ENCODE assay signal across 8 cellular contexts in the genomic region with DNA sequence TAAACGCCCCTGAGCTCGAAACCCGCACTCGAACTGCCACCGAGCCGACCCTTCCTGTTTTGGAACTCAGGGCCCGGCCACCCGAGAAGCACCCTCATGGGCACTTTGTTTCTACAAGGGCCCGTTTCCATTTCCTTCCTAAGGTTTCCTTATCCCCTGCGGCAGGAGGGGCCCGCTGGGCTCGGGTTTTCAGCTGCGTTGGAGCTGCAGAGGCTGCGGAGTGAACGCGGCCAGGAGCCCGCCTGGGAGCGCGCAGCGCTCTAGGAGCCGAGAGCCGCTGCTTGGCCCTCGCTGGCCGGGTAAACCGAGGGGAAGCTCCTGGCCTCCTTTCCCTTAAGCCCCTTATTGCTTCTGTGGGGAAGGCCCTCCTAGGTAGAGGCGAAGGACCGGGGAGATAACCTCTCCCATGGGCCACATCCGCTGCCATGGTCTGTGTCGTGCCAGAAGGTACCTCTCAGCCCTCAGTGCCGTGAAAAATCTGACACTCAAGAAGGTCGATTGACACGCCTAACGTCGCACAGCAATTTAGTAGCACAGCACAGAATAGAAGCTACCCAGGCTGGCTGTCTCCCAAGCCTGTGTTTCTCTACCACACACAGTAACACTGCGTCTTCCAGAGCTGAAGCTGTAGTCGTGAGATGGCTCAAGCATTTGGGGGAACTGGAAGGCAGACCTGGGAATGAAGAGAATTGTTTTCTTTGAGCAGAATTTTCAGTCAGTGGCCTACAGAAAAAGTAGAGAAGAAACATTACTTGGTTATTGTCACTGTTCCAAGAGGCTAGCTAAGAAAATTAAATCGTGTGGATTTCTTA.
A peak's percentile ranks its signal among the peaks of the same experiment; 100 is the strongest.
DNase-seq lines count a peak whose midpoint lies in the region; ATAC-seq and TF ChIP-seq lines count a peak whose summit lies in the region.

No MANE protein-coding gene starts in this region.

- H3K9me3 ChIP-seq in neuron (ENCODE audit: low read length): no peaks in the 10 kb centered on the region
- no peaks in the 10 kb centered on the region for H3K9me3 ChIP-seq in tibial artery

- no peak for TF ChIP-seq CTCF in foreskin fibroblast (IDR thresholded peaks at IDR 0.05; ENCODE audit: low read depth, low read length)
- no peak for TF ChIP-seq CTCF in tibial artery (IDR thresholded peaks at IDR 0.05)

- DNase-seq in NOMO-1 treated with dmso at 0.1 percent for 144 hours (lab: John Stamatoyannopoulos, UW; ENCODE audit: unreplicated experiment) (peak; percentile 63), activated T-helper 1 cell treated with Interleukin-2 at 50 U/mL for 16 hours (ENCODE audit: low read depth) (peak; percentile 58), foreskin fibroblast (peak; percentile 31 to 70), tibial artery (peak; percentile 61 to 81), hepatic stellate cell (ENCODE audit: low spot score) (no peak)

- H3K36me3 ChIP-seq in neuron (ENCODE audit: insufficient read depth, low read length) (no peaks in the 10 kb centered on the region), tibial artery (no peaks in the 10 kb centered on the region)

- ATAC-seq in GM18508 (IDR thresholded peaks at IDR 0.05; ENCODE audit: insufficient read depth, unreplicated experiment) (peak; percentile 10), HG03097 (IDR thresholded peaks at IDR 0.05; ENCODE audit: low FRiP score, unreplicated experiment) (peak; percentile 25)

- no peaks in the 10 kb centered on the region for H3K27me3 ChIP-seq in neuron (ENCODE audit: insufficient read depth, low read length)
- no peaks in the 10 kb centered on the region for H3K27me3 ChIP-seq in tibial artery

- peak overlapping the region; percentile 85 for H2AFZ ChIP-seq in neuron (ENCODE audit: low read depth, low read length)

- peak overlapping the region; percentile 99 to 100 for H3K27ac ChIP-seq in tibial artery

- H3K4me1 ChIP-seq in neuron (ENCODE audit: insufficient read depth, low read length): peaks cover 26% of the 10 kb centered on the region
- H3K4me1 ChIP-seq in tibial artery: peaks cover 0 to 29% (median 14%) of the 10 kb centered on the region in 4 donors

- H3K4me3 ChIP-seq in foreskin fibroblast (ENCODE audit: low read depth in 1 of 2, low read length in 2 of 2): peak overlapping the region; percentile 48 to 85
- peak overlapping the region; percentile 68 for H3K4me3 ChIP-seq in neuron (ENCODE audit: low read length)
- peak overlapping the region; percentile 66 to 73 for H3K4me3 ChIP-seq in tibial artery

- intact Hi-C loops in tibial artery (cut with DNase I; ENCODE audit: low total_unique reads): no loop called here
